Comparison of ENCODE assay signal across 8 cellular contexts in genomic region chr1:27726173-27726793, GRCh38. TPM values are rescaled to one million over a fixed set of nuclear protein-coding genes. Genes with fewer than 3 reads are reported as not detected.
DNase-seq lines count a peak whose midpoint lies in the region; ATAC-seq and TF ChIP-seq lines count a peak whose summit lies in the region.

No MANE protein-coding gene starts in this region.

- H3K4me3 Mint-ChIP-seq in activated naive CD4-positive, alpha-beta T cell treated with anti-CD3 and anti-CD28 coated beads, Interleukin-2, amount 50 U/mL, for 24 hours = peak overlapping the region; percentile 84

- ATAC-seq in GM18511 (IDR thresholded peaks at IDR 0.05; ENCODE audit: unreplicated experiment) (peak; percentile 35), HG03045 (IDR thresholded peaks at IDR 0.05; ENCODE audit: unreplicated experiment) (peak; percentile 24), aorta (ENCODE audit: low FRiP score) (peak; percentile 13)

- H3K27ac ChIP-seq in AG04450 (ENCODE audit: low read depth, low read length) (peak overlapping the region; percentile 61), OCI-LY3 (ENCODE audit: low read length) (peak overlapping the region; percentile 35), ovary (peak overlapping the region; percentile 75 to 82), aorta (ENCODE audit: low read depth in 1 of 2, low read length in 2 of 2) (peak overlapping the region in 1 of 2 donors; percentile 56)

- 0 out of 2 replicates have a peak overlapping the region, but pooled peaks have one; percentile 21 for H2AFZ ChIP-seq in OCI-LY3 (ENCODE audit: low read depth, low read length)

- H3K4me1 ChIP-seq in OCI-LY3 (ENCODE audit: low read length) (peaks cover 10% of the 10 kb centered on the region), ovary (ENCODE audit: insufficient read depth) (peaks cover 1% of the 10 kb centered on the region), aorta (ENCODE audit: control insufficient read depth in 1 of 2, insufficient read depth in 2 of 2, low read length in 2 of 2) (no peaks in the 10 kb centered on the region)

- peak overlapping the region; percentile 95 for H3K4me2 ChIP-seq in OCI-LY3 (ENCODE audit: low read length)

- no peaks in the 10 kb centered on the region for H3K27me3 Mint-ChIP-seq in activated naive CD4-positive, alpha-beta T cell treated with anti-CD3 and anti-CD28 coated beads, Interleukin-2, amount 50 U/mL, for 24 hours

- H3K9me3 Mint-ChIP-seq in activated naive CD4-positive, alpha-beta T cell treated with anti-CD3 and anti-CD28 coated beads, Interleukin-2, amount 50 U/mL, for 24 hours = no peaks in the 10 kb centered on the region

- H3K4me3 ChIP-seq in AG04450 (ENCODE audit: low read depth, low read length) (peak overlapping the region; percentile 85), OCI-LY3 (ENCODE audit: low read length) (peak overlapping the region; percentile 96), ovary (peak overlapping the region; percentile 76), aorta (ENCODE audit: low read length in 2 of 2) (peak overlapping the region; percentile 60 to 61)

- no peaks in the 10 kb centered on the region for H4K20me1 ChIP-seq in OCI-LY3 (ENCODE audit: insufficient read depth, low read length)

- TF ChIP-seq EP300 in ovary (IDR thresholded peaks at IDR 0.05) = no peak

- no peak for TF ChIP-seq POLR2A in ovary (IDR thresholded peaks at IDR 0.05)

- H3K27me3 ChIP-seq in AG04450 (ENCODE audit: control insufficient read depth, insufficient read depth, low read length) (no peaks in the 10 kb centered on the region), OCI-LY3 (ENCODE audit: low read depth, low read length) (no peaks in the 10 kb centered on the region), ovary (no peaks in the 10 kb centered on the region), aorta (ENCODE audit: control insufficient read depth in 1 of 2, insufficient read depth in 2 of 2, low read length in 1 of 2) (no peaks in the 10 kb centered on the region)

- peaks cover 11% of the 10 kb centered on the region for H3K36me3 Mint-ChIP-seq in activated naive CD4-positive, alpha-beta T cell treated with anti-CD3 and anti-CD28 coated beads, Interleukin-2, amount 50 U/mL, for 24 hours

- peak overlapping the region; percentile 74 for H3K9ac ChIP-seq in OCI-LY3 (ENCODE audit: low read length)

- H3K9me3 ChIP-seq in AG04450 (ENCODE audit: control insufficient read depth, insufficient read depth, low read length) (peaks cover 5% of the 10 kb centered on the region; the same call in 1 of the 2 replicates), OCI-LY3 (ENCODE audit: insufficient read depth, low read length) (no peaks in the 10 kb centered on the region), ovary (no peaks in the 10 kb centered on the region), aorta (ENCODE audit: control insufficient read depth, low read length) (no peaks in the 10 kb centered on the region)

- peaks cover 7% of the 10 kb centered on the region; the same call in 1 of the 2 replicates for H3K79me2 ChIP-seq in OCI-LY3 (ENCODE audit: low read length)

- intact Hi-C loops in head of caudate nucleus (cut with DNase I) = loop anchor here (5.0 to 10.0 kb wide), 2 partner anchors 46 to 109 kb away; partner anchors contain the start of genes PPP1R8 and STX12
- intact Hi-C loops in ovary (cut with DNase I) = loop anchor here in 1 of 4 donors (10.0 kb wide), 1 partner anchor 61 kb away; no protein-coding TSS in a partner anchor
- intact Hi-C loops in aorta (cut with DNase I) = loop anchor here in 1 of 2 donors (2.0 kb wide), 1 partner anchor 53 kb away; the partner anchor contains the start of gene IFI6

- H3K36me3 ChIP-seq in OCI-LY3 (replicated peaks; ENCODE audit: low read depth, low read length) = no peaks in the 10 kb centered on the region
- H3K36me3 ChIP-seq in ovary = no peaks in the 10 kb centered on the region
- no peaks in the 10 kb centered on the region for H3K36me3 ChIP-seq in aorta (ENCODE audit: control insufficient read depth in 1 of 2, insufficient read depth in 2 of 2, low read length in 1 of 2)

- WGBS in ovary, 3 donors = 0 to 1% (median 0%) methylated on average over 33 to 46 of the region's 46 CpGs
- WGBS in aorta, 2 donors = 0% methylated on average over 45 to 46 of the region's 46 CpGs

- no peak for DNase-seq in AG04450 (ENCODE audit: low read depth, low spot score)
- DNase-seq in head of caudate nucleus = peak; percentile 32 to 79 (median 58)
- peak; percentile 37 to 71 (median 60) for DNase-seq in ovary
- peak; percentile 71 to 87 for DNase-seq in aorta

- peak overlapping the region; percentile 46 for H3K27ac Mint-ChIP-seq in activated naive CD4-positive, alpha-beta T cell treated with anti-CD3 and anti-CD28 coated beads, Interleukin-2, amount 50 U/mL, for 24 hours

- POLR2A ChIA-PET in AG04450 (lab: Yijun Ruan, JAX) = interaction anchor here (0.9 to 1.6 kb wide), 6 partner anchors 26 to 104 kb away, joined by 3 to 25 read pairs (median 5); partner anchors contain the start of genes IFI6, PPP1R8 and STX12

- CTCF ChIA-PET in AG04450 (lab: Charles Lee) = interaction anchor here (1.0 to 1.6 kb wide), 16 partner anchors 13 to 169 kb away, joined by 3 to 14 read pairs (median 4); partner anchors contain the start of genes IFI6, PPP1R8 and STX12

- H3K4me1 Mint-ChIP-seq in activated naive CD4-positive, alpha-beta T cell treated with anti-CD3 and anti-CD28 coated beads, Interleukin-2, amount 50 U/mL, for 24 hours = peaks cover 29% of the 10 kb centered on the region

- no peak for TF ChIP-seq CTCF in AG04450 (IDR thresholded peaks at IDR 0.05; ENCODE audit: low read depth, low read length)
- no peak for TF ChIP-seq CTCF in OCI-LY3 (IDR thresholded peaks at IDR 0.05; ENCODE audit: low read depth, low read length)
- TF ChIP-seq CTCF in ovary (IDR thresholded peaks at IDR 0.05) = no peak

RNA-seq across cellular contexts. Expression of gene FAM76A, which starts 0.5 kb away (rescaled TPM):
- 4.1 and 4.9 TPM in 2 replicates for polyA plus RNA-seq in AG04450 (2011; rRNA removed)
- 8.0 and 11.2 TPM in 2 replicates for polyA minus RNA-seq in AG04450 (2011; rRNA and poly(A)+ RNA removed)
- 10 to 100 TPM in 5 of 7 donors, 1 to 10 TPM in 2; 9.2 to 20.3 (median 15.7) TPM for total RNA-seq in ovary
- 1 to 10 TPM; 6.0 to 7.5 TPM for polyA plus RNA-seq in ovary
- 10 to 100 TPM; 14.4 to 18.9 TPM for total RNA-seq in aorta
- 1 to 10 TPM; 5.9 to 8.0 TPM for polyA plus RNA-seq in aorta

RNA-seq across cellular contexts. Expression of gene STX12, which starts 46.7 kb away (rescaled TPM):
- 34.5 and 42.6 TPM in 2 replicates for polyA plus RNA-seq in AG04450 (2011; rRNA removed)
- polyA minus RNA-seq in AG04450 (2011; rRNA and poly(A)+ RNA removed) = 13.7 and 21.0 TPM in 2 replicates
- total RNA-seq in ovary = 10 to 100 TPM; 34.3 to 45.7 (median 41.2) TPM
- polyA plus RNA-seq in ovary = 10 to 100 TPM; 23.9 to 74.8 TPM
- 10 to 100 TPM; 70.0 to 81.4 TPM for total RNA-seq in aorta
- 10 to 100 TPM; 37.6 to 43.3 TPM for polyA plus RNA-seq in aorta

RNA-seq across cellular contexts. Expression of gene IFI6, which starts 54.3 kb away (rescaled TPM):
- polyA plus RNA-seq in AG04450 (2011; rRNA removed) = 26.8 and 29.6 TPM in 2 replicates
- 6.4 and 9.5 TPM in 2 replicates for polyA minus RNA-seq in AG04450 (2011; rRNA and poly(A)+ RNA removed)
- 10 to 100 TPM; 30.3 to 89.1 (median 48.6) TPM for total RNA-seq in ovary
- polyA plus RNA-seq in ovary = 100 to 1,000 TPM; 200 to 274 TPM
- 100 to 1,000 TPM; 116 to 143 TPM for total RNA-seq in aorta
- polyA plus RNA-seq in aorta = 100 to 1,000 TPM in 1 of 2 donors, 10 to 100 TPM in 1; 85.3 to 170 TPM
